Comparison of ENCODE assay signal across 2 cellular contexts in genomic region chr13:49789961-49790360, GRCh38.
TF ChIP-seq lines count a peak whose summit lies in the region.

No MANE protein-coding gene starts in this region.

TF ChIP-seq in IMR-90, 13 proteins besides CTCF, POLR2A, EP300 and RAD21:
- TF ChIP-seq SMC3 (IDR thresholded peaks at IDR 0.05; ENCODE audit: low read depth, low read length) (no peak), CHD1 (IDR thresholded peaks at IDR 0.05; ENCODE audit: low read depth, low read length) (no peak), FOS (IDR thresholded peaks at IDR 0.05; ENCODE audit: low read depth, low read length) (no peak), MXI1 (IDR thresholded peaks at IDR 0.05; ENCODE audit: borderline replicate concordance, low read depth, low read length) (no peak), BHLHE40 (IDR thresholded peaks at IDR 0.05; ENCODE audit: low read depth, low read length) (no peak), RFX5 (IDR thresholded peaks at IDR 0.05; ENCODE audit: low read depth, low read length) (no peak), CEBPB (IDR thresholded peaks at IDR 0.05; ENCODE audit: low read depth, low read length) (no peak)
- TF ChIP-seq, protein P1, sequence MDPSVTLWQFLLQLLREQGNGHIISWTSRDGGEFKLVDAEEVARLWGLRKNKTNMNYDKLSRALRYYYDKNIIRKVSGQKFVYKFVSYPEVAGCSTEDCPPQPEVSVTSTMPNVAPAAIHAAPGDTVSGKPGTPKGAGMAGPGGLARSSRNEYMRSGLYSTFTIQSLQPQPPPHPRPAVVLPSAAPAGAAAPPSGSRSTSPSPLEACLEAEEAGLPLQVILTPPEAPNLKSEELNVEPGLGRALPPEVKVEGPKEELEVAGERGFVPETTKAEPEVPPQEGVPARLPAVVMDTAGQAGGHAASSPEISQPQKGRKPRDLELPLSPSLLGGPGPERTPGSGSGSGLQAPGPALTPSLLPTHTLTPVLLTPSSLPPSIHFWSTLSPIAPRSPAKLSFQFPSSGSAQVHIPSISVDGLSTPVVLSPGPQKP (IDR thresholded peaks at IDR 0.05; ENCODE audit: borderline replicate concordance, low read depth, low read length): no peak

TF ChIP-seq in neural cell, 6 proteins besides CTCF, POLR2A, EP300 and RAD21:
- TF ChIP-seq TAF1 (IDR thresholded peaks at IDR 0.05; ENCODE audit: low read depth) (no peak), SMC3 (conservative IDR thresholded peaks at IDR 0.05; ENCODE audit: poor library complexity) (no peak), POLR2AphosphoS5 (IDR thresholded peaks at IDR 0.05) (no peak), MXI1 (conservative IDR thresholded peaks at IDR 0.05; ENCODE audit: poor library complexity, severe bottlenecking) (no peak), EZH2 (IDR thresholded peaks at IDR 0.05; ENCODE audit: borderline replicate concordance, insufficient read depth, low read length, poor library complexity, severe bottlenecking) (no peak)
- TF ChIP-seq, protein P2, sequence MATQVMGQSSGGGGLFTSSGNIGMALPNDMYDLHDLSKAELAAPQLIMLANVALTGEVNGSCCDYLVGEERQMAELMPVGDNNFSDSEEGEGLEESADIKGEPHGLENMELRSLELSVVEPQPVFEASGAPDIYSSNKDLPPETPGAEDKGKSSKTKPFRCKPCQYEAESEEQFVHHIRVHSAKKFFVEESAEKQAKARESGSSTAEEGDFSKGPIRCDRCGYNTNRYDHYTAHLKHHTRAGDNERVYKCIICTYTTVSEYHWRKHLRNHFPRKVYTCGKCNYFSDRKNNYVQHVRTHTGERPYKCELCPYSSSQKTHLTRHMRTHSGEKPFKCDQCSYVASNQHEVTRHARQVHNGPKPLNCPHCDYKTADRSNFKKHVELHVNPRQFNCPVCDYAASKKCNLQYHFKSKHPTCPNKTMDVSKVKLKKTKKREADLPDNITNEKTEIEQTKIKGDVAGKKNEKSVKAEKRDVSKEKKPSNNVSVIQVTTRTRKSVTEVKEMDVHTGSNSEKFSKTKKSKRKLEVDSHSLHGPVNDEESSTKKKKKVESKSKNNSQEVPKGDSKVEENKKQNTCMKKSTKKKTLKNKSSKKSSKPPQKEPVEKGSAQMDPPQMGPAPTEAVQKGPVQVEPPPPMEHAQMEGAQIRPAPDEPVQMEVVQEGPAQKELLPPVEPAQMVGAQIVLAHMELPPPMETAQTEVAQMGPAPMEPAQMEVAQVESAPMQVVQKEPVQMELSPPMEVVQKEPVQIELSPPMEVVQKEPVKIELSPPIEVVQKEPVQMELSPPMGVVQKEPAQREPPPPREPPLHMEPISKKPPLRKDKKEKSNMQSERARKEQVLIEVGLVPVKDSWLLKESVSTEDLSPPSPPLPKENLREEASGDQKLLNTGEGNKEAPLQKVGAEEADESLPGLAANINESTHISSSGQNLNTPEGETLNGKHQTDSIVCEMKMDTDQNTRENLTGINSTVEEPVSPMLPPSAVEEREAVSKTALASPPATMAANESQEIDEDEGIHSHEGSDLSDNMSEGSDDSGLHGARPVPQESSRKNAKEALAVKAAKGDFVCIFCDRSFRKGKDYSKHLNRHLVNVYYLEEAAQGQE (IDR thresholded peaks at IDR 0.05; ENCODE audit: borderline replicate concordance): no peak
TF ChIP-seq in neural cell: peak in this region for 0.
